In the genomic region with DNA sequence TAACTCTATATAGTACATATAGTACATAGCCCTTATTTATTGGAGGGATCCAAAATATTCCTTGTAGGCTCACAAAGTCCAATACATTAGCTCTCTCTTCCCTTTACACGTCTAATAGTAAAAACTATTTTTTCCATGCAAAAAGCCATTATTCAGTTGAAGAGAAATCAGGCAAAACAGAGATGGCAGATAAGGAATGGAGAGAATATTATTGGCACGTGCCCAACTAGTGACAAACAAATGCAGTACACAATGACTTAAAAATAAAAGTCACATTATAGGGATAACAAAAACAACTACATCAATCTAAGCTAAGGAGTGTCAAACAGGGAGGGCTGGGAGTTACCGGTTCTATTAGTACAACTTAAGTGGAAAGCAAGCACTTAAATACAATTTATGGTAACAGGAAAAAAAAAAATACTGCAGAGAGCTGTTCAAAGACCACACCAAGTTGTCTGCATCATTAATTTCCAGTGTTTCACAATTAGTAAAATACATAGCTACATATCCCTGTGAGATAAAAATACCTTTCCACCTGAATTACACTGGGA, we compare ENCODE assay signal across 19 cellular contexts. TPM values are rescaled to one million over a fixed set of nuclear protein-coding genes. Genes with fewer than 3 reads are reported as not detected.
DNase-seq lines count a peak whose midpoint lies in the region; ATAC-seq and TF ChIP-seq lines count a peak whose summit lies in the region.
"Had no signal": no experiment of that assay in that cellular context is flagged by ENCODE, and none has a peak within 500 bp of the region (broad histone marks: within the 10 kb centered on the region; RNA-seq: fewer than 3 reads in every experiment).

No MANE protein-coding gene starts in this region.

- no peaks in the 10 kb centered on the region for H4K20me1 ChIP-seq in KMS-11 (ENCODE audit: insufficient read depth)
- H4K20me1 ChIP-seq: BLaER1 had no signal

- peak overlapping the region; percentile 42; the same call in 1 of the 2 replicates for H3K4me2 ChIP-seq in KMS-11
- H3K4me2 ChIP-seq: BLaER1 had no signal

- H3K27me3 ChIP-seq in KMS-11 (ENCODE audit: insufficient read depth, low read depth), result no peaks in the 10 kb centered on the region
- H3K27me3 ChIP-seq: BLaER1 had no signal

- H3K4me1 ChIP-seq in KMS-11 (ENCODE audit: low read depth, poor library complexity, severe bottlenecking), result peaks cover 42% of the 10 kb centered on the region
- H3K4me1 ChIP-seq in mucosa of descending colon (ENCODE audit: low read depth), result peaks cover 6% of the 10 kb centered on the region

- H3K9me3 ChIP-seq in mucosa of descending colon, result no peaks in the 10 kb centered on the region
- H3K9me3 ChIP-seq: BLaER1 had no signal

- intact Hi-C loops in mucosa of descending colon (cut with DNase I, micrococcal nuclease), result loop anchor here (10.0 kb wide), 1 partner anchor 203 kb away; a partner anchor contains a TSS

- ATAC-seq in activated CD4-positive, CD25-positive, alpha-beta regulatory T cell treated with anti-CD3 and anti-CD28 coated beads, Interleukin-2, amount 50 U/mL, for 24 hours, result no peak
- ATAC-seq in mucosa of descending colon (no peak), HG03520 (IDR thresholded peaks at IDR 0.05; ENCODE audit: unreplicated experiment) (no peak)
- ATAC-seq: PC-3 had no signal

- no peak overlapping the region for H3K9ac ChIP-seq in KMS-11
- H3K9ac ChIP-seq: BLaER1 had no signal

- H3K36me3 ChIP-seq in KMS-11 (ENCODE audit: insufficient read depth) (no peaks in the 10 kb centered on the region), mucosa of descending colon (ENCODE audit: low read depth) (no peaks in the 10 kb centered on the region)

- no peaks in the 10 kb centered on the region for H3K79me2 ChIP-seq in KMS-11 (ENCODE audit: insufficient read depth, low read depth)

- TF ChIP-seq POLR2A in erythroblast (IDR thresholded peaks at IDR 0.05; ENCODE audit: low read length), result no peak

- no peak overlapping the region for H2AFZ ChIP-seq in KMS-11 (ENCODE audit: low read depth)

- DNase-seq in DMS79 (lab: John Stamatoyannopoulos, UW) (peak; percentile 26), erythroblast (lab: John Stamatoyannopoulos, UW) (peak; percentile 29 to 30), renal cortical epithelial cell (ENCODE audit: low read depth) (peak; percentile 27), SIG-M5 treated with dmso at 0.1 percent for 504 hours (lab: John Stamatoyannopoulos, UW; ENCODE audit: unreplicated experiment) (no peak), mucosa of descending colon (no peak)
- DNase-seq: CD8-positive, alpha-beta memory T cell; H7; NCI-H1105; NCI-H2107; NCI-H226; NCI-H524 treated with DMSO at 0.1 percent for 48 hours; PC-3; RPMI8226; SHP77 treated with DMSO at 0.1 percent for 48 hours had no signal

- TF ChIP-seq CTCF in KMS-11 (conservative IDR thresholded peaks at IDR 0.05; ENCODE audit: low read depth, low read length) (no peak), mucosa of descending colon (IDR thresholded peaks at IDR 0.05) (no peak)

- H3K4me3 ChIP-seq in KMS-11 (IDR thresholded peaks at IDR 0.05; ENCODE audit: insufficient read depth, low read depth, low read length) (no peak overlapping the region), mucosa of descending colon (no peak overlapping the region)
- H3K4me3 ChIP-seq: BLaER1 had no signal

- H3K27ac ChIP-seq in KMS-11, result no peak overlapping the region
- H3K27ac ChIP-seq: BLaER1, HL-60 had no signal

RNA-seq across cellular contexts. Expression of a gene that starts 4.1 kb away (rescaled TPM):
- total RNA-seq in renal cortical epithelial cell (2.4 and 9.1 TPM in 2 replicates), mucosa of descending colon (10 to 100 TPM in 1 of 3 donors, 1 to 10 TPM in 2; 6.3 to 11.7 (median 8.8) TPM)

RNA-seq across cellular contexts. Expression of a gene that starts 42.1 kb away (rescaled TPM):
- total RNA-seq in renal cortical epithelial cell, result 16.7 and 26.4 TPM in 2 replicates
- total RNA-seq in mucosa of descending colon, result 10 to 100 TPM; 41.8 to 47.6 (median 45.4) TPM

RNA-seq across cellular contexts. Expression of a gene that starts 52.9 kb away (rescaled TPM):
- total RNA-seq in renal cortical epithelial cell, result 20.5 and 30.9 TPM in 2 replicates
- total RNA-seq in mucosa of descending colon, result 10 to 100 TPM; 11.6 to 12.9 (median 12.1) TPM

Comparison
In these comparisons a context has a peak if more than half of its experiments do, and no peak if none do; other contexts are left out.
1. DNase-seq: peak in DMS79 (single experiment), erythroblast (2 of 2) and renal cortical epithelial cell (single experiment); none in SIG-M5 treated with dmso at 0.1 percent for 504 hours (single experiment) and mucosa of descending colon (0 of 3).